18 cellular contexts compared by ENCODE assay signal in genomic region chr17:8080799-8081219, GRCh38. TPM values are rescaled to one million over a fixed set of nuclear protein-coding genes. Genes with fewer than 3 reads are reported as not detected.
DNase-seq lines count a peak whose midpoint lies in the region; ATAC-seq and TF ChIP-seq lines count a peak whose summit lies in the region.
"Had no signal": no experiment of that assay in that cellular context is flagged by ENCODE, and none has a peak within 500 bp of the region (broad histone marks: within the 10 kb centered on the region; RNA-seq: fewer than 3 reads in every experiment).

No MANE protein-coding gene starts in this region.

- H3K4me3 Mint-ChIP-seq in natural killer cell: peak overlapping the region; percentile 28
- no peak overlapping the region for H3K4me3 Mint-ChIP-seq in natural killer cell treated with Interleukin-12 subunit alpha and Interleukin-12 subunit beta and Interleukin-15 and Interleukin-18, amount 100 ng/mL, for 72 hours
- H3K4me3 Mint-ChIP-seq in type B pancreatic cell: peak overlapping the region; percentile 87

- H3K4me3 ChIP-seq in hepatocyte: no peak overlapping the region
- H3K4me3 ChIP-seq in ovary: no peak overlapping the region

- intact Hi-C loops in natural killer cell (cut with micrococcal nuclease): loop anchor here (5.0 kb wide), 1 partner anchor 36 kb away; the partner anchor contains the start of gene ALOXE3
- intact Hi-C loops in ovary (cut with DNase I): loop anchor here in 1 of 4 donors (5.0 kb wide), 1 partner anchor 221 kb away; no protein-coding TSS in a partner anchor

- peaks cover 0 to 6% of the 10 kb centered on the region in 2 donors for H3K27me3 Mint-ChIP-seq in natural killer cell (ENCODE audit: low read depth in 2 of 2)
- peaks cover 0 to 3% of the 10 kb centered on the region in 2 donors for H3K27me3 Mint-ChIP-seq in natural killer cell treated with Interleukin-12 subunit alpha and Interleukin-12 subunit beta and Interleukin-15 and Interleukin-18, amount 100 ng/mL, for 72 hours
- H3K27me3 Mint-ChIP-seq in type B pancreatic cell: peaks cover 77% of the 10 kb centered on the region

- H3K36me3 Mint-ChIP-seq in natural killer cell: no peaks in the 10 kb centered on the region
- no peaks in the 10 kb centered on the region for H3K36me3 Mint-ChIP-seq in natural killer cell treated with Interleukin-12 subunit alpha and Interleukin-12 subunit beta and Interleukin-15 and Interleukin-18, amount 100 ng/mL, for 72 hours
- H3K36me3 Mint-ChIP-seq in type B pancreatic cell: no peaks in the 10 kb centered on the region

- H3K36me3 ChIP-seq in hepatocyte (replicated peaks; ENCODE audit: insufficient read depth, low read depth) (no peaks in the 10 kb centered on the region), ovary (no peaks in the 10 kb centered on the region)
- H3K36me3 ChIP-seq: prostate gland had no signal

- whole genome bisulfite sequencing in hepatocyte (ENCODE audit: low lambda C conversion rate, missing lambda C conversion rate): 86% methylated on average over 5 of the region's 17 CpGs
- 31 to 40% (median 39%) methylated on average over 13 to 17 of the region's 17 CpGs for WGBS in ovary, 3 donors

- no peaks in the 10 kb centered on the region for H3K9me3 Mint-ChIP-seq in natural killer cell
- no peaks in the 10 kb centered on the region for H3K9me3 Mint-ChIP-seq in natural killer cell treated with Interleukin-12 subunit alpha and Interleukin-12 subunit beta and Interleukin-15 and Interleukin-18, amount 100 ng/mL, for 72 hours
- no peaks in the 10 kb centered on the region for H3K9me3 Mint-ChIP-seq in type B pancreatic cell

- TF ChIP-seq POLR2A in ovary (IDR thresholded peaks at IDR 0.05): no peak

- H3K4me1 Mint-ChIP-seq in natural killer cell (peaks cover 0 to 14% of the 10 kb centered on the region in 2 donors), type B pancreatic cell (ENCODE audit: unreplicated experiment) (no peaks in the 10 kb centered on the region)
- peaks cover 7 to 9% of the 10 kb centered on the region in 2 donors for H3K4me1 Mint-ChIP-seq in natural killer cell treated with Interleukin-12 subunit alpha and Interleukin-12 subunit beta and Interleukin-15 and Interleukin-18, amount 100 ng/mL, for 72 hours (ENCODE audit: low read depth in 2 of 2)

- no peaks in the 10 kb centered on the region for H3K9me2 ChIP-seq in hepatocyte (replicated peaks; ENCODE audit: insufficient read depth)

- H2AFZ ChIP-seq in hepatocyte: no peak overlapping the region

- H3K27ac Mint-ChIP-seq in natural killer cell: no peak overlapping the region
- no peak overlapping the region for H3K27ac Mint-ChIP-seq in natural killer cell treated with Interleukin-12 subunit alpha and Interleukin-12 subunit beta and Interleukin-15 and Interleukin-18, amount 100 ng/mL, for 72 hours
- no peak overlapping the region for H3K27ac Mint-ChIP-seq in type B pancreatic cell

- H4K20me1 ChIP-seq in hepatocyte (ENCODE audit: insufficient read depth, poor library complexity, severe bottlenecking): no peaks in the 10 kb centered on the region

- H3K27me3 ChIP-seq in hepatocyte: peaks cover 5% of the 10 kb centered on the region
- H3K27me3 ChIP-seq in ovary: no peaks in the 10 kb centered on the region
- H3K27me3 ChIP-seq: testis had no signal

- TF ChIP-seq CTCF in natural killer cell (IDR thresholded peaks at IDR 0.05): no peak
- TF ChIP-seq CTCF in hepatocyte (IDR thresholded peaks at IDR 0.05; ENCODE audit: poor library complexity): no peak
- no peak for TF ChIP-seq CTCF in type B pancreatic cell (conservative IDR thresholded peaks at IDR 0.05)
- TF ChIP-seq CTCF in ovary (IDR thresholded peaks at IDR 0.05): no peak

- H3K9me3 ChIP-seq in hepatocyte (ENCODE audit: low read depth): no peaks in the 10 kb centered on the region
- no peaks in the 10 kb centered on the region for H3K9me3 ChIP-seq in ovary
- H3K9me3 ChIP-seq: prostate gland, testis had no signal

- TF ChIP-seq EP300 in ovary (IDR thresholded peaks at IDR 0.05): no peak

- DNase-seq in natural killer cell: no peak
- no peak for DNase-seq in natural killer cell treated with Interleukin-12 subunit alpha and Interleukin-12 subunit beta and Interleukin-15 and Interleukin-18, amount 100 ng/mL, for 72 hours (ENCODE audit: low spot score)
- DNase-seq in RKO (ENCODE audit: low spot score): peak; percentile 67
- DNase-seq in hepatocyte (ENCODE audit: low spot score): no peak
- DNase-seq in type B pancreatic cell (ENCODE audit: extremely low spot score, unreplicated experiment): no peak
- DNase-seq in NCI-H2081 (lab: John Stamatoyannopoulos, UW): no peak
- no peak for DNase-seq in ovary
- DNase-seq: activated CD4-positive, alpha-beta T cell treated with anti-CD3 and anti-CD28 coated beads, Interleukin-2, amount 50 U/mL, for 48 hours; activated naive CD4-positive, alpha-beta T cell treated with Interleukin-2 at 50 U/mL for 16 hours; DMS79 treated with DMSO at 0.1 percent for 48 hours; SIG-M5; T-helper 9 cell; testis had no signal

- peak overlapping the region; percentile 97 for H3K4me2 ChIP-seq in hepatocyte

- H3K27ac ChIP-seq in hepatocyte (no peak overlapping the region), ovary (no peak overlapping the region)
- H3K27ac ChIP-seq: testis had no signal

- no peak for ATAC-seq in natural killer cell
- ATAC-seq in natural killer cell treated with Interleukin-12 subunit alpha and Interleukin-12 subunit beta and Interleukin-15 and Interleukin-18, amount 100 ng/mL, for 72 hours: no peak
- no peak for ATAC-seq in HG03095 (IDR thresholded peaks at IDR 0.05; ENCODE audit: unreplicated experiment)

- H3K4me1 ChIP-seq in hepatocyte (ENCODE audit: insufficient read depth) (peaks cover 5% of the 10 kb centered on the region), ovary (ENCODE audit: insufficient read depth) (peaks cover 5% of the 10 kb centered on the region)
- H3K4me1 ChIP-seq: prostate gland had no signal

- H3K79me2 ChIP-seq in hepatocyte: no peaks in the 10 kb centered on the region

RNA-seq across cellular contexts. Expression of gene ALOX12B, which starts 6.7 kb away (rescaled TPM):
- total RNA-seq in natural killer cell (under 1 TPM; 0.29 to 0.58 (median 0.56) TPM), hepatocyte (0.52 and 2.0 TPM in 2 replicates), type B pancreatic cell (ENCODE audit: low replicate concordance) (not detected in 2 replicates), ovary (under 1 TPM in 1 of 7 donors, not detected in 6; 0.70 TPM)
- under 1 TPM in 1 of 2 donors, not detected in 1; 0.62 TPM for total RNA-seq in natural killer cell treated with Interleukin-12 subunit alpha and Interleukin-12 subunit beta and Interleukin-15 and Interleukin-18, amount 100 ng/mL, for 72 hours
- polyA plus RNA-seq in hepatocyte (0.22 and 1.8 TPM in 2 replicates), ovary (not detected)
- total RNA-seq: frontal cortex had no signal

RNA-seq across cellular contexts. Expression of gene ALOXE3, which starts 37.5 kb away (rescaled TPM):
- total RNA-seq in natural killer cell (not detected), hepatocyte (0.48 and 0.77 TPM in 2 replicates), type B pancreatic cell (ENCODE audit: low replicate concordance) (0.14 TPM in 1 of 2 replicates, not detected in the other), ovary (not detected)
- not detected for total RNA-seq in natural killer cell treated with Interleukin-12 subunit alpha and Interleukin-12 subunit beta and Interleukin-15 and Interleukin-18, amount 100 ng/mL, for 72 hours
- polyA plus RNA-seq in hepatocyte (1.5 and 2.6 TPM in 2 replicates), ovary (under 1 TPM in 1 of 2 donors, not detected in 1; 0.07 TPM)
- total RNA-seq: mucosa of gallbladder had no signal

RNA-seq across cellular contexts. Expression of gene ALOX15B, which starts 42.0 kb away (rescaled TPM):
- not detected for total RNA-seq in natural killer cell
- not detected for total RNA-seq in natural killer cell treated with Interleukin-12 subunit alpha and Interleukin-12 subunit beta and Interleukin-15 and Interleukin-18, amount 100 ng/mL, for 72 hours
- 5.7 and 6.7 TPM in 2 replicates for total RNA-seq in hepatocyte
- polyA plus RNA-seq in hepatocyte: 26.0 and 26.1 TPM in 2 replicates
- total RNA-seq in type B pancreatic cell (ENCODE audit: low replicate concordance): not detected in 2 replicates
- 10 to 100 TPM in 1 of 7 donors, 1 to 10 TPM in 1, under 1 TPM in 4, not detected in 1; 0.23 to 14.9 (median 0.78) TPM for total RNA-seq in ovary
- polyA plus RNA-seq in ovary: under 1 TPM; 0.25 to 0.88 TPM

RNA-seq across cellular contexts. Expression of gene HES7, which starts 43.1 kb away (rescaled TPM):
- total RNA-seq in natural killer cell (under 1 TPM; 0.50 to 0.77 (median 0.61) TPM), hepatocyte (not detected in 2 replicates), type B pancreatic cell (ENCODE audit: low replicate concordance) (0.46 TPM in 1 of 2 replicates, not detected in the other), ovary (under 1 TPM in 6 of 7 donors, not detected in 1; 0.11 to 0.97 (median 0.81) TPM)
- not detected for total RNA-seq in natural killer cell treated with Interleukin-12 subunit alpha and Interleukin-12 subunit beta and Interleukin-15 and Interleukin-18, amount 100 ng/mL, for 72 hours
- polyA plus RNA-seq in hepatocyte (not detected in 2 replicates), ovary (under 1 TPM in 1 of 2 donors, not detected in 1; 0.25 TPM)
- total RNA-seq: kidney epithelial cell had no signal
